In genomic region chr10:32958085-32958991, GRCh38 we compare ENCODE assay signal across 8 cellular contexts.
DNase-seq lines count a peak whose midpoint lies in the region; ATAC-seq and TF ChIP-seq lines count a peak whose summit lies in the region.

Gene ITGB1, minus strand, starts transcription at chr10:32958230. Its CDS starts 22,672 bp downstream, at chr10:32935558.

- no peak for TF ChIP-seq CTCF in astrocyte of the spinal cord (IDR thresholded peaks at IDR 0.05; ENCODE audit: low read depth, low read length)

- DNase-seq in NCI-H2029 treated with DMSO at 0.1 percent for 48 hours (lab: John Stamatoyannopoulos, UW) (peak; percentile 30), T1000 (lab: John Stamatoyannopoulos, UW) (peak; percentile 94), astrocyte of the spinal cord (ENCODE audit: low read depth, low spot score) (peak; percentile 98), hippocampal formation (lab: John Stamatoyannopoulos, UW) (peak; percentile 92 to 94), retina (peak; percentile 97), GM19240 (ENCODE audit: insufficient read length, low spot score) (no peak)

- in situ Hi-C loops in astrocyte of the spinal cord (cut with HindIII; ENCODE audit: low sequenced_read_pairs): no loop called here

- H3K4me3 ChIP-seq in astrocyte of the spinal cord (ENCODE audit: low read depth, low read length): peak within 1 kb of the TSS; percentile 89

- peak; percentile 63 for TF ChIP-seq POLR2A in GM18505 (IDR thresholded peaks at IDR 0.05; ENCODE audit: borderline replicate concordance, extremely low read depth, insufficient read depth, insufficient read length)

- peak; percentile 78 for ATAC-seq in GM18505 (IDR thresholded peaks at IDR 0.05; ENCODE audit: unreplicated experiment)
- peak; percentile 84 for ATAC-seq in HG02970 (IDR thresholded peaks at IDR 0.05; ENCODE audit: low FRiP score, unreplicated experiment)
